18 cellular contexts compared by ENCODE assay signal in the genomic region with DNA sequence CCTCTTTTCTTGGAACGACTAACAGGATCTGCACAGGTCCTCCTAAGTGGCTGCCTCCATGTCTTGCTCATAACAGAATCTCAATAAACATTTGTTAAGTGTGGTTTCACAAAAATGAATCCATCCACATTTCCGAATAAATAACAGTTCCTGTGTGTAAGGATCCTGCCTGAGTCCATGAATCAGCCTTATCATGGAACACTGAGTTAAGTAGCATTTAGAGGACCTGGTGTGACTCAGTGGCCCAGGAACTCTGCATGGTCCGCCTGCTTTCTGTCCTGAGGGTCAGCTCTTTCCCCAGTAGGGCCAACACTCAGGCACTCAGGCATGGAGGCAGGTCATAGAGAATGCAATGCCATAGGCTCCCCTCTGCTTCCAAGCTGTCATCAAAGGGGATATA. TPM values are rescaled to one million over a fixed set of nuclear protein-coding genes. Genes with fewer than 3 reads are reported as not detected.
"Had no signal": no experiment of that assay in that cellular context is flagged by ENCODE, and none has a peak within 500 bp of the region (broad histone marks: within the 10 kb centered on the region; RNA-seq: fewer than 3 reads in every experiment).

No MANE protein-coding gene starts in this region.

- H3K9me3 ChIP-seq: suprapubic skin had no signal

- ATAC-seq: activated naive CD4-positive, alpha-beta T cell treated with anti-CD3 and anti-CD28 coated beads, Interleukin-2, amount 50 U/mL, for 72 hours; right cardiac atrium; stimulated activated naive CD8-positive, alpha-beta T cell treated with anti-CD3 and anti-CD28 coated beads, Interleukin-15, Interleukin-2, amounts not matched to agents 100 U/mL and 50 U/mL, for 24 hours had no signal

- H3K27ac ChIP-seq: brain microvascular endothelial cell, epithelial cell of prostate, hepatocyte, SK-N-MC, suprapubic skin had no signal

- H2AFZ ChIP-seq: hepatocyte had no signal

- H3K4me2 ChIP-seq: hepatocyte had no signal

- H3K36me3 ChIP-seq: brain microvascular endothelial cell, suprapubic skin had no signal

- H3K79me2 ChIP-seq: hepatocyte had no signal

- H3K4me3 ChIP-seq: hepatocyte, SK-N-MC, suprapubic skin had no signal

- H3K27me3 ChIP-seq: brain microvascular endothelial cell, hepatocyte, suprapubic skin had no signal

- H3K4me1 ChIP-seq: suprapubic skin had no signal

- DNase-seq: activated CD4-positive, alpha-beta memory T cell treated with anti-CD3 and anti-CD28 coated beads for 36 hours; activated gamma-delta T cell; activated T-cell treated with anti-CD3 and anti-CD28 coated beads, Interleukin-2, amount 50 U/mL, for 48 hours; brain microvascular endothelial cell; left ventricle myocardium superior; occipital lobe; right cardiac atrium; small intestine; stimulated activated naive CD8-positive, alpha-beta T cell treated with anti-CD3 and anti-CD28 coated beads, Interleukin-15, Interleukin-2, amounts not matched to agents 100 U/mL and 50 U/mL, for 24 hours had no signal

RNA-seq across cellular contexts. Expression of gene C10orf90, which starts 15.8 kb away (rescaled TPM):
- total RNA-seq: activated CD4-positive, alpha-beta memory T cell treated with anti-CD3 and anti-CD28 coated beads for 36 hours; activated naive CD4-positive, alpha-beta T cell treated with anti-CD3 and anti-CD28 coated beads, Interleukin-2, amount 50 U/mL, for 72 hours; glomerular endothelial cell; kidney epithelial cell; left ventricle myocardium superior; natural killer cell treated with Interleukin-12 subunit alpha and Interleukin-12 subunit beta and Interleukin-15 and Interleukin-18, amount 100 ng/mL, for 72 hours; posterior vena cava had no signal
- polyA plus RNA-seq: hepatocyte, right cardiac atrium, small intestine had no signal
